Comparison of ENCODE assay signal across 8 cellular contexts in the genomic region with DNA sequence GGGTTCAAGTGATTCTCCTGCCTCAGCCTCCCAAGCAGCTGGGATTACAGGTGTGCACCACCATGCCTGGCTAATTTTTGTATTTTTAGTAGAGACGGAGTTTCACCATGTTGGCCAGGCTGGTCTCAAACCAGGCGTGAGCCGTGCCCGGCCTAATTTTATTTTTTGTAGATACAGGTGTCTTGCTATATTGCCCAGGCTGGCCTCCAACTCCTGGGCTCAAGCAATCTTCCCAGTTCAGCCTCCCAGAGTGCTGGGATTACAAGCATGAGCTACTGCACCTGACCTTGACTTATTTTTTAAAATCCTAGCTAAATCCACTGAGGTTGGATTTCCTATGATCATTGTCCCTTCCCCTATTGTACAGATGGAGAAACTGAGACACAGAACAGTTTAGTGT. TPM values are rescaled to one million over a fixed set of nuclear protein-coding genes. Genes with fewer than 3 reads are reported as not detected.
DNase-seq lines count a peak whose midpoint lies in the region; ATAC-seq and TF ChIP-seq lines count a peak whose summit lies in the region.
"Not testable (repeated sequence)": the region's sequence is repeated elsewhere in the genome, so short reads cannot be mapped to it uniquely, and the experiment has no call there.
"Had no signal": no experiment of that assay in that cellular context is flagged by ENCODE, and none has a peak within 500 bp of the region (broad histone marks: within the 10 kb centered on the region; RNA-seq: fewer than 3 reads in every experiment).

No MANE protein-coding gene starts in this region.

- TF ChIP-seq CTCF in HEK293 (tag by site-specific recombination; IDR thresholded peaks at IDR 0.05); heart left ventricle (IDR thresholded peaks at IDR 0.05); right lobe of liver (IDR thresholded peaks at IDR 0.05); nephron (IDR thresholded peaks at IDR 0.05; ENCODE audit: unreplicated experiment in 3 of 3): not testable (repeated sequence)

- WGBS in heart left ventricle, 4 donors: 64 to 89% (median 78%) methylated on average over 4 of the region's 4 CpGs
- WGBS in right lobe of liver (ENCODE audit: insufficient coverage, low coverage, low lambda C conversion rate, missing lambda C conversion rate): no CpG with 5 or more reads among the region's 4 CpGs

- CTCF ChIA-PET in HEK293 (lab: Yijun Ruan, JAX): interaction anchor here (0.6 to 2.1 kb wide), 3 partner anchors 12 to 321 kb away, joined by 3 to 9 read pairs (median 6); no protein-coding TSS in a partner anchor

- H3K4me3 Mint-ChIP-seq in activated T-helper 17 cell treated with anti-CD3 and anti-CD28 coated beads, Interleukin-2, amount 50 U/mL, for 72 hours: peak overlapping the region; percentile 80
- peak overlapping the region in 2 of 3 experiments; percentile 25 to 40 for H3K4me3 Mint-ChIP-seq in nephron

- not testable (repeated sequence) for H3K27me3 Mint-ChIP-seq in activated T-helper 17 cell treated with anti-CD3 and anti-CD28 coated beads, Interleukin-2, amount 50 U/mL, for 72 hours
- peaks cover 69% of the 10 kb centered on the region for H3K27me3 Mint-ChIP-seq in nephron (ENCODE audit: low read depth)

- not testable (repeated sequence) for H3K27ac ChIP-seq in HEK293 (ENCODE audit: extremely low read depth, low read depth, low read length)
- H3K27ac ChIP-seq in duodenal mucosa (ENCODE audit: low read depth, low read length): peak overlapping the region; percentile 20
- H3K27ac ChIP-seq in heart left ventricle: peak overlapping the region; percentile 86 to 100 (median 96)
- H3K27ac ChIP-seq in right lobe of liver: peak overlapping the region in 2 of 3 donors; percentile 16 to 18
- H3K27ac ChIP-seq in subcutaneous abdominal adipose tissue (ENCODE audit: low read depth, low read length): peak overlapping the region; percentile 89

- not testable (repeated sequence) for H3K27ac Mint-ChIP-seq in activated T-helper 17 cell treated with anti-CD3 and anti-CD28 coated beads, Interleukin-2, amount 50 U/mL, for 72 hours; nephron

- not testable (repeated sequence) for ATAC-seq in activated T-helper 17 cell treated with anti-CD3 and anti-CD28 coated beads, Interleukin-2, amount 50 U/mL, for 72 hours (replicated peaks); heart left ventricle; right lobe of liver

- POLR2A ChIA-PET in HEK293 (lab: Yijun Ruan, JAX): interaction anchor here (0.6 kb wide), 1 partner anchor 40 kb away, joined by 6 read pairs; no protein-coding TSS in a partner anchor

- H3K9ac ChIP-seq in duodenal mucosa (ENCODE audit: low read depth in 1 of 2, low read length in 2 of 2): not testable (repeated sequence)
- peak overlapping the region in 2 of 5 donors; percentile 66 to 92 for H3K9ac ChIP-seq in subcutaneous abdominal adipose tissue (ENCODE audit: low read length in 5 of 5)

- not testable (repeated sequence) for H3K9me3 ChIP-seq in HEK293 (ENCODE audit: control insufficient read depth, insufficient read depth, low read depth, low read length); duodenal mucosa (ENCODE audit: control insufficient read depth in 1 of 2, low read length in 2 of 2); heart left ventricle; right lobe of liver; subcutaneous abdominal adipose tissue (ENCODE audit: control insufficient read depth in 5 of 5, low read length in 5 of 5)

- DNase-seq in heart left ventricle, right lobe of liver: not testable (repeated sequence)

- not testable (repeated sequence) for H3K4me3 ChIP-seq in HEK293 (ENCODE audit: low read depth, low read length); duodenal mucosa (ENCODE audit: low read depth in 1 of 2, low read length in 2 of 2); right lobe of liver
- H3K4me3 ChIP-seq in heart left ventricle: peak overlapping the region; percentile 55 to 89 (median 70)
- peak overlapping the region in 3 of 5 donors; percentile 68 to 77 (median 76) for H3K4me3 ChIP-seq in subcutaneous abdominal adipose tissue (ENCODE audit: low read depth in 1 of 5, low read length in 5 of 5)

- H3K9me3 Mint-ChIP-seq in activated T-helper 17 cell treated with anti-CD3 and anti-CD28 coated beads, Interleukin-2, amount 50 U/mL, for 72 hours; nephron: not testable (repeated sequence)

- intact Hi-C loops in heart left ventricle (cut with DNase I); right lobe of liver (cut with DNase I): not testable (repeated sequence)

- not testable (repeated sequence) for H3K4me1 ChIP-seq in HEK293 (ENCODE audit: control insufficient read depth, insufficient read depth, low read length); duodenal mucosa (ENCODE audit: control insufficient read depth in 1 of 2, insufficient read depth in 2 of 2, low read length in 2 of 2); right lobe of liver
- H3K4me1 ChIP-seq in heart left ventricle (peaks cover 0 to 45% (median 25%) of the 10 kb centered on the region in 12 donors), subcutaneous abdominal adipose tissue (ENCODE audit: control insufficient read depth in 5 of 5, insufficient read depth in 5 of 5, low read length in 5 of 5) (peaks cover 2 to 52% (median 26%) of the 10 kb centered on the region in 5 donors)

- H3K36me3 Mint-ChIP-seq in activated T-helper 17 cell treated with anti-CD3 and anti-CD28 coated beads, Interleukin-2, amount 50 U/mL, for 72 hours (ENCODE audit: low read depth); nephron (ENCODE audit: low read depth): not testable (repeated sequence)

- H3K36me3 ChIP-seq in HEK293 (ENCODE audit: control insufficient read depth in 2 of 2, insufficient read depth in 1 of 2, low read length in 2 of 2); duodenal mucosa (ENCODE audit: control insufficient read depth in 1 of 2, insufficient read depth in 2 of 2, low read length in 2 of 2); heart left ventricle; right lobe of liver; subcutaneous abdominal adipose tissue (ENCODE audit: control insufficient read depth in 5 of 5, insufficient read depth in 5 of 5, low read length in 5 of 5): not testable (repeated sequence)

- H3K27me3 ChIP-seq in duodenal mucosa (ENCODE audit: control insufficient read depth in 1 of 2, insufficient read depth in 2 of 2, low read length in 2 of 2) (peaks cover 9 to 27% of the 10 kb centered on the region in 2 donors), heart left ventricle (peaks cover 0 to 28% (median 0%) of the 10 kb centered on the region in 9 donors)
- not testable (repeated sequence) for H3K27me3 ChIP-seq in right lobe of liver; subcutaneous abdominal adipose tissue (ENCODE audit: control insufficient read depth in 5 of 5, insufficient read depth in 4 of 5, low read length in 5 of 5)

- not testable (repeated sequence) for H3K4me1 Mint-ChIP-seq in activated T-helper 17 cell treated with anti-CD3 and anti-CD28 coated beads, Interleukin-2, amount 50 U/mL, for 72 hours; nephron

- not testable (repeated sequence) for TF ChIP-seq POLR2A in heart left ventricle (IDR thresholded peaks at IDR 0.05); right lobe of liver (IDR thresholded peaks at IDR 0.05)

TF ChIP-seq in HEK293, 187 proteins besides CTCF, POLR2A, EP300 and RAD21:
- TF ChIP-seq ZNF121 (tag by site-specific recombination; IDR thresholded peaks at IDR 0.05): peak; percentile 89

RNA-seq across cellular contexts. Expression of gene KANK3, which starts 1.6 kb away (rescaled TPM):
- 1 to 10 TPM; 1.4 to 6.3 TPM for total RNA-seq in activated T-helper 17 cell treated with anti-CD3 and anti-CD28 coated beads, Interleukin-2, amount 50 U/mL, for 72 hours
- total RNA-seq in heart left ventricle (10 to 100 TPM; 12.3 to 33.6 (median 15.9) TPM), right lobe of liver (1 to 10 TPM; 2.9 to 6.0 (median 4.2) TPM)
- 10 to 100 TPM; 16.9 to 19.4 TPM for polyA plus RNA-seq in heart left ventricle
- polyA plus RNA-seq: CD14-positive monocyte had no signal

RNA-seq across cellular contexts. Expression of gene RPS28, which starts 20.2 kb away (rescaled TPM):
- total RNA-seq in activated T-helper 17 cell treated with anti-CD3 and anti-CD28 coated beads, Interleukin-2, amount 50 U/mL, for 72 hours: 1,000 to 10,000 TPM; 2,364 to 2,621 TPM
- total RNA-seq in heart left ventricle (1,000 to 10,000 TPM in 6 of 9 donors, 100 to 1,000 TPM in 3; 271 to 1,278 (median 1,186) TPM), right lobe of liver (100 to 1,000 TPM; 147 to 669 (median 564) TPM)
- 100 to 1,000 TPM; 410 to 899 TPM for polyA plus RNA-seq in heart left ventricle

RNA-seq across cellular contexts. Expression of gene NDUFA7, which starts 20.3 kb away (rescaled TPM):
- 10 to 100 TPM; 42.6 to 51.3 TPM for total RNA-seq in activated T-helper 17 cell treated with anti-CD3 and anti-CD28 coated beads, Interleukin-2, amount 50 U/mL, for 72 hours
- 100 to 1,000 TPM in 4 of 9 donors, 10 to 100 TPM in 5; 74.5 to 179 (median 93.6) TPM for total RNA-seq in heart left ventricle
- polyA plus RNA-seq in heart left ventricle: 100 to 1,000 TPM; 168 to 393 TPM
- 10 to 100 TPM; 20.8 to 60.5 (median 25.9) TPM for total RNA-seq in right lobe of liver

RNA-seq across cellular contexts. Expression of gene ANGPTL4, which starts 22.5 kb away (rescaled TPM):
- total RNA-seq in activated T-helper 17 cell treated with anti-CD3 and anti-CD28 coated beads, Interleukin-2, amount 50 U/mL, for 72 hours: 100 to 1,000 TPM in 1 of 2 donors, 1 to 10 TPM in 1; 4.8 to 120 TPM
- 100 to 1,000 TPM in 1 of 9 donors, 10 to 100 TPM in 4, 1 to 10 TPM in 4; 2.4 to 117 (median 10.8) TPM for total RNA-seq in heart left ventricle
- polyA plus RNA-seq in heart left ventricle: 10 to 100 TPM in 1 of 2 donors, 1 to 10 TPM in 1; 9.4 to 13.6 TPM
- total RNA-seq in right lobe of liver: 100 to 1,000 TPM in 3 of 6 experiments, 10 to 100 TPM in 2, 1 to 10 TPM in 1; 2.3 to 204 (median 125) TPM
- polyA plus RNA-seq: CD14-positive monocyte had no signal

RNA-seq across cellular contexts. Expression of gene CD320, which starts 33.3 kb away (rescaled TPM):
- 10 to 100 TPM; 49.0 to 87.8 TPM for total RNA-seq in activated T-helper 17 cell treated with anti-CD3 and anti-CD28 coated beads, Interleukin-2, amount 50 U/mL, for 72 hours
- total RNA-seq in heart left ventricle (10 to 100 TPM; 17.7 to 74.8 (median 35.7) TPM), right lobe of liver (10 to 100 TPM in 5 of 6 experiments, 1 to 10 TPM in 1; 8.8 to 43.2 (median 11.5) TPM)
- polyA plus RNA-seq in heart left ventricle: 10 to 100 TPM; 37.8 to 70.5 TPM
